Comparison of ENCODE assay signal across 8 cellular contexts in the genomic region with DNA sequence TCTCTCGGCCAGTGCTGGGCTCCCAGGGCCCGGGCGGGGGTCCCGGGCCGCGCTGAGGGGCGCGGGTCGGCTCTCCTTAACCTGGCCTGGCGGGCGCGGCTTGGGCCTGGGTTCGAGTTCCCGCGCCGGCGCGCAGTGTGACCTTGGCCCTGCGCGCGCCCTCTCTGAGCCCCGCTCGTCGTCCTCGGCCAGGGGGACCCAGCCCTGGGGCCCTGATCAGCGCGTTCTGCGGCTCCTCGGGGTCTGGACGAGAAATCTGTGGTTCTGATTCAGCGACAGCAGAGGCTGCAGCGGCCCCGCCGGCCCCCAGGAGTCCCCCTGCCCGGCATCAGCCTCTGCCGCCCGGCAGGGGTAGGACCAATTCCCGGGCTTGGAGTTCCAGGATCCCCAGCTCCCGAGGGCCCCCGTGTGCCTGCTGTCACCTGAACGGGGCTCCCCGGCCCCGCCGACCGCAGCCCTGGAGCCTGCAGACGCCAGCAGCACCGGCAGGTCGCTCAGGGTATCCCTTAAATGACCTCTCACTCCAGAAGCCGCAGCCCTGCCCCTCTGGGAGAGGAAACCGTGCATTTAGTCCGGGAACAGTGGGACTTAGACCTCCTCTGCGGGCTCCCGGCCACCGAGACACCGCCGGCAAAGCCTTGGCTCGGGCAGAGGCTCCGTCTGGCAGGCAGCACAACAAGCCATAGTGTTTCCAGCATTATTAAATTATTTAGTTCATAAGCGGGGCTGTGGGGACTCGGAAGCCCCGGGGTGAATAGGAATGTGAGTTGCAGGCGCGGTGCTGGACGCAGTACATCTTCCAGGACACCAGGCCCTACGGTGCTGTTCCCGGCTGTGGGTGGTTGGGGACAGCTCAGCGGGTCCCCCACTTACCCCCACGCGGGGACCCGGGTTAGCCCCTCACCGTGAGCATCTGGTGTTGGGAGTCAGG. TPM values are rescaled to one million over a fixed set of nuclear protein-coding genes. Genes with fewer than 3 reads are reported as not detected.
DNase-seq lines count a peak whose midpoint lies in the region; ATAC-seq and TF ChIP-seq lines count a peak whose summit lies in the region.

No MANE protein-coding gene starts in this region.

- peak overlapping the region; percentile 70 for H3K27ac ChIP-seq in CD8-positive, alpha-beta memory T cell (ENCODE audit: low read depth, low read length)
- H3K27ac ChIP-seq in gastroesophageal sphincter, result peak overlapping the region; percentile 31 to 90 (median 85)
- no peak overlapping the region for H3K27ac ChIP-seq in neural progenitor cell

- peaks cover 56 to 66% (median 66%) of the 10 kb centered on the region in 3 donors for H3K4me1 Mint-ChIP-seq in CD8-positive, alpha-beta memory T cell
- peaks cover 60% of the 10 kb centered on the region for H3K4me1 Mint-ChIP-seq in activated naive CD4-positive, alpha-beta T cell treated with anti-CD3 and anti-CD28 coated beads, Interleukin-2, amount 10 ng/mL, durations not matched to agents 7 days and 5 days
- H3K4me1 Mint-ChIP-seq in neural progenitor cell, result peaks cover 40% of the 10 kb centered on the region

- H3K9ac ChIP-seq in neural progenitor cell, result peak overlapping the region; percentile 10

- H3K4me3 ChIP-seq in CD8-positive, alpha-beta memory T cell (ENCODE audit: low read length), result peak overlapping the region; percentile 60
- H3K4me3 ChIP-seq in gastroesophageal sphincter (peak overlapping the region; percentile 86 to 100), neural progenitor cell (peak overlapping the region; percentile 82)

- peaks cover 0 to 15% (median 6%) of the 10 kb centered on the region in 3 donors for H3K36me3 Mint-ChIP-seq in CD8-positive, alpha-beta memory T cell
- peaks cover 8% of the 10 kb centered on the region for H3K36me3 Mint-ChIP-seq in activated naive CD4-positive, alpha-beta T cell treated with anti-CD3 and anti-CD28 coated beads, Interleukin-2, amount 10 ng/mL, durations not matched to agents 7 days and 5 days
- H3K36me3 Mint-ChIP-seq in neural progenitor cell, result peaks cover 4% of the 10 kb centered on the region

- H3K27me3 ChIP-seq in CD8-positive, alpha-beta memory T cell (ENCODE audit: insufficient read depth, low read length, poor library complexity, severe bottlenecking), result no peaks in the 10 kb centered on the region
- H3K27me3 ChIP-seq in gastroesophageal sphincter (no peaks in the 10 kb centered on the region), neural progenitor cell (no peaks in the 10 kb centered on the region)

- H3K9me3 Mint-ChIP-seq in CD8-positive, alpha-beta memory T cell, result peaks cover 0 to 3% (median 0%) of the 10 kb centered on the region in 5 donors
- no peaks in the 10 kb centered on the region for H3K9me3 Mint-ChIP-seq in activated naive CD4-positive, alpha-beta T cell treated with anti-CD3 and anti-CD28 coated beads, Interleukin-2, amount 10 ng/mL, durations not matched to agents 7 days and 5 days
- no peaks in the 10 kb centered on the region for H3K9me3 Mint-ChIP-seq in neural progenitor cell

- peak; percentile 5 for ATAC-seq in GM21825 (IDR thresholded peaks at IDR 0.05; ENCODE audit: unreplicated experiment)
- peak; percentile 35 for ATAC-seq in gastroesophageal sphincter

- POLR2A ChIA-PET in CD8-positive, alpha-beta memory T cell (lab: Charles Lee), result interaction anchor here (1.2 kb wide), 1 partner anchor 8 kb away, joined by 4 read pairs; no protein-coding TSS in a partner anchor

- peak overlapping the region; percentile 87 to 99 (median 94) for H3K27ac Mint-ChIP-seq in CD8-positive, alpha-beta memory T cell
- peak overlapping the region; percentile 94 for H3K27ac Mint-ChIP-seq in activated naive CD4-positive, alpha-beta T cell treated with anti-CD3 and anti-CD28 coated beads, Interleukin-2, amount 10 ng/mL, durations not matched to agents 7 days and 5 days
- no peak overlapping the region for H3K27ac Mint-ChIP-seq in neural progenitor cell

- TF ChIP-seq CTCF in gastroesophageal sphincter (IDR thresholded peaks at IDR 0.05) (peak in 2 of 4 experiments; percentile 26 to 27), neural progenitor cell (IDR thresholded peaks at IDR 0.05) (peak; percentile 35)

- DNase-seq in CD8-positive, alpha-beta memory T cell, result peak in 2 of 5 donors; percentile 17 to 43
- DNase-seq in NCI-H1092 treated with DMSO at 0.1 percent for 48 hours (lab: John Stamatoyannopoulos, UW), result peak; percentile 48
- peak; percentile 31 for DNase-seq in activated naive CD4-positive, alpha-beta T cell treated with anti-CD3 and anti-CD28 coated beads, Interleukin-2, amount 10 ng/mL, durations not matched to agents 7 days and 5 days
- DNase-seq in neural progenitor cell (ENCODE audit: low spot score), result peak; percentile 78
- no peak for DNase-seq in NCI-H187 (lab: John Stamatoyannopoulos, UW)
- no peak for DNase-seq in OCI-M2 (lab: John Stamatoyannopoulos, UW; ENCODE audit: unreplicated experiment)

- WGBS in gastroesophageal sphincter (ENCODE audit: low coverage in 1 of 2), 2 donors, result no CpG with 5 or more reads among the region's 71 CpGs

- peaks cover 39% of the 10 kb centered on the region for H3K4me1 ChIP-seq in CD8-positive, alpha-beta memory T cell (ENCODE audit: insufficient read depth, low read length)
- H3K4me1 ChIP-seq in gastroesophageal sphincter (peaks cover 0 to 81% (median 22%) of the 10 kb centered on the region in 3 donors), neural progenitor cell (peaks cover 13% of the 10 kb centered on the region)

- H3K4me3 Mint-ChIP-seq in CD8-positive, alpha-beta memory T cell, result peak overlapping the region; percentile 88 to 97 (median 90)
- peak overlapping the region; percentile 74 for H3K4me3 Mint-ChIP-seq in activated naive CD4-positive, alpha-beta T cell treated with anti-CD3 and anti-CD28 coated beads, Interleukin-2, amount 10 ng/mL, durations not matched to agents 7 days and 5 days
- peak overlapping the region; percentile 89 for H3K4me3 Mint-ChIP-seq in neural progenitor cell

- peaks cover 11% of the 10 kb centered on the region for H4K20me1 ChIP-seq in neural progenitor cell (ENCODE audit: low read depth)

- CTCF ChIA-PET in CD8-positive, alpha-beta memory T cell (lab: Charles Lee), result interaction anchor here (0.7 to 1.8 kb wide), 7 partner anchors 9 to 825 kb away, joined by 3 to 8 read pairs (median 3); partner anchors contain the start of gene EIF3B
- CTCF ChIA-PET in activated naive CD4-positive, alpha-beta T cell treated with anti-CD3 and anti-CD28 coated beads, Interleukin-2, amount 10 ng/mL, durations not matched to agents 7 days and 5 days (lab: Charles Lee), result interaction anchor here (1.2 kb wide), 1 partner anchor 50 kb away, joined by 3 read pairs; no protein-coding TSS in a partner anchor

- TF ChIP-seq EP300 in gastroesophageal sphincter (IDR thresholded peaks at IDR 0.05), result no peak

- no peaks in the 10 kb centered on the region for H3K9me3 ChIP-seq in CD8-positive, alpha-beta memory T cell (ENCODE audit: low read length)
- no peaks in the 10 kb centered on the region for H3K9me3 ChIP-seq in gastroesophageal sphincter
- no peaks in the 10 kb centered on the region for H3K9me3 ChIP-seq in neural progenitor cell (ENCODE audit: low read depth)

- no peak for TF ChIP-seq POLR2A in gastroesophageal sphincter (IDR thresholded peaks at IDR 0.05)

- H3F3A ChIP-seq in neural progenitor cell (ENCODE audit: low read depth), result peaks cover 27% of the 10 kb centered on the region

- peak overlapping the region; percentile 71 for H2AFZ ChIP-seq in neural progenitor cell (replicated peaks)

- H3K36me3 ChIP-seq in CD8-positive, alpha-beta memory T cell (ENCODE audit: insufficient read depth, low read length), result no peaks in the 10 kb centered on the region
- H3K36me3 ChIP-seq in gastroesophageal sphincter (no peaks in the 10 kb centered on the region), neural progenitor cell (no peaks in the 10 kb centered on the region)

- H3K4me2 ChIP-seq in neural progenitor cell, result peak overlapping the region; percentile 88

- H3K79me2 ChIP-seq in neural progenitor cell (ENCODE audit: low read depth), result peaks cover 41% of the 10 kb centered on the region

- peaks cover 0 to 1% of the 10 kb centered on the region in 2 donors for H3K27me3 Mint-ChIP-seq in CD8-positive, alpha-beta memory T cell
- peaks cover 4% of the 10 kb centered on the region for H3K27me3 Mint-ChIP-seq in activated naive CD4-positive, alpha-beta T cell treated with anti-CD3 and anti-CD28 coated beads, Interleukin-2, amount 10 ng/mL, durations not matched to agents 7 days and 5 days
- peaks cover 5% of the 10 kb centered on the region for H3K27me3 Mint-ChIP-seq in neural progenitor cell (ENCODE audit: insufficient read depth, low read depth)

RNA-seq across cellular contexts. Expression of gene CHST12, which starts 0.6 kb away (rescaled TPM):
- total RNA-seq in CD8-positive, alpha-beta memory T cell, result 1 to 10 TPM; 7.7 to 8.3 TPM
- polyA plus RNA-seq in CD8-positive, alpha-beta memory T cell, result 63.0 TPM
- total RNA-seq in gastroesophageal sphincter, result 10 to 100 TPM in 3 of 4 donors, 1 to 10 TPM in 1; 8.3 to 18.3 (median 13.4) TPM
- 0.43 and 7.2 TPM in 2 replicates for total RNA-seq in neural progenitor cell (ENCODE audit: low replicate concordance)

RNA-seq across cellular contexts. Expression of gene EIF3B, which starts 49.4 kb away (rescaled TPM):
- total RNA-seq in CD8-positive, alpha-beta memory T cell, result 100 to 1,000 TPM; 284 to 293 TPM
- polyA plus RNA-seq in CD8-positive, alpha-beta memory T cell, result 129 TPM
- 100 to 1,000 TPM; 126 to 147 (median 137) TPM for total RNA-seq in gastroesophageal sphincter
- 146 and 167 TPM in 2 replicates for total RNA-seq in neural progenitor cell (ENCODE audit: low replicate concordance)

Comparison
In these comparisons a context has a peak if more than half of its experiments do, and no peak if none do; other contexts are left out.
1. DNase-seq: peak in NCI-H1092 treated with DMSO at 0.1 percent for 48 hours (single experiment), activated naive CD4-positive, alpha-beta T cell treated with anti-CD3 and anti-CD28 coated beads, Interleukin-2, amount 10 ng/mL, durations not matched to agents 7 days and 5 days (single experiment) and neural progenitor cell (single experiment); none in NCI-H187 (0 of 2) and OCI-M2 (single experiment).
2. Peak in every context shown above with its lines, with median percentiles within 50 percentile points of each other: H3K4me3 ChIP-seq and H3K4me3 Mint-ChIP-seq.